2 cellular contexts compared by ENCODE assay signal in genomic region chr1:113305029-113305428, GRCh38.
DNase-seq lines count a peak whose midpoint lies in the region; ATAC-seq, FAIRE-seq and TF ChIP-seq lines count a peak whose summit lies in the region.
"Not testable (repeated sequence)": the region's sequence is repeated elsewhere in the genome, so short reads cannot be mapped to it uniquely, and the experiment has no call there.

No MANE protein-coding gene starts in this region.

- not testable (repeated sequence) for FAIRE-seq in K562 (lab: Jason Lieb, UNC)

- DNase-seq in K562 (ENCODE audit: extremely low read depth in 1 of 4, low spot score in 3 of 4), result not testable (repeated sequence)

- H3K9ac ChIP-seq in K562 (ENCODE audit: insufficient read depth in 1 of 2, low read depth in 2 of 2, low read length in 2 of 2), result not testable (repeated sequence)

- not testable (repeated sequence) for H3K27me3 ChIP-seq in K562 (ENCODE audit: control insufficient read depth in 2 of 2, insufficient read depth in 2 of 2, low read length in 2 of 2)

- not testable (repeated sequence) for ATAC-seq in K562

- H3K9me3 ChIP-seq in HEK293 (ENCODE audit: control insufficient read depth, insufficient read depth, low read depth, low read length); K562 (replicated peaks; ENCODE audit: control insufficient read depth, insufficient read depth, low read depth, low read length): not testable (repeated sequence)

- H3K4me2 ChIP-seq in K562 (ENCODE audit: insufficient read depth, low read length), result not testable (repeated sequence)

- POLR2A ChIA-PET in HEK293 (lab: Yijun Ruan, JAX); K562 (lab: Yijun Ruan, JAX): not testable (repeated sequence)

- H2AFZ ChIP-seq in K562 (ENCODE audit: low read depth, low read length), result not testable (repeated sequence)

- H3K79me2 ChIP-seq in K562 (ENCODE audit: control insufficient read depth, insufficient read depth, low read length), result not testable (repeated sequence)

- not testable (repeated sequence) for TF ChIP-seq POLR2A in K562 (conservative IDR thresholded peaks at IDR 0.05)

- in situ Hi-C loops in K562 (cut with MboI), result not testable (repeated sequence)

- 36% methylated on average over 4 of the region's 4 CpGs for WGBS in K562 (ENCODE audit: insufficient coverage, low coverage, missing lambda C conversion rate)

- TF ChIP-seq RAD21 in K562 (CRISPR knock-in tag; conservative IDR thresholded peaks at IDR 0.05 in 1 of 2, IDR thresholded peaks at IDR 0.05 in 1 of 2), result not testable (repeated sequence)

- not testable (repeated sequence) for H4K20me1 ChIP-seq in K562 (replicated peaks; ENCODE audit: control insufficient read depth, insufficient read depth, low read length)

- H3K9me1 ChIP-seq in K562 (ENCODE audit: control insufficient read depth, insufficient read depth, low read length), result not testable (repeated sequence)

- intact Hi-C loops in K562 (cut with micrococcal nuclease), result loop anchor here (5.0 kb wide), 1 partner anchor 163 kb away; no protein-coding TSS in a partner anchor

- not testable (repeated sequence) for H3K27ac ChIP-seq in HEK293 (ENCODE audit: extremely low read depth, low read depth, low read length); K562 (ENCODE audit: extremely low read depth, low read depth, low read length)

- not testable (repeated sequence) for H3K36me3 ChIP-seq in HEK293 (ENCODE audit: control insufficient read depth in 2 of 2, insufficient read depth in 1 of 2, low read length in 2 of 2); K562 (ENCODE audit: control insufficient read depth, insufficient read depth, low read length)

- BruUV-seq in K562 (replicated peaks; lab: Mats Ljungman, UMichigan), result not testable (repeated sequence)

- TF ChIP-seq EP300 in K562 (IDR thresholded peaks at IDR 0.05; ENCODE audit: low read length), result not testable (repeated sequence)

- not testable (repeated sequence) for TF ChIP-seq CTCF in HEK293 (tag by site-specific recombination; IDR thresholded peaks at IDR 0.05); K562 (IDR thresholded peaks at IDR 0.05 in 2 of 3, conservative IDR thresholded peaks at IDR 0.05 in 1 of 3; ENCODE audit: insufficient read depth in 2 of 3, low read depth in 1 of 3, low read length in 3 of 3)

- CTCF ChIA-PET in HEK293 (lab: Yijun Ruan, JAX); K562 (lab: Yijun Ruan, JAX; ENCODE audit: low intra/inter-chr PET ratio): not testable (repeated sequence)

- not testable (repeated sequence) for H3K4me3 ChIP-seq in HEK293 (ENCODE audit: low read depth, low read length); K562

- H3K4me1 ChIP-seq in HEK293 (ENCODE audit: control insufficient read depth, insufficient read depth, low read length); K562 (replicated peaks in 1 of 2; ENCODE audit: control insufficient read depth in 2 of 2, insufficient read depth in 2 of 2, low read length in 2 of 2): not testable (repeated sequence)

TF ChIP-seq in HEK293, 187 proteins besides CTCF, POLR2A, EP300 and RAD21:
- peak; percentile 93 for TF ChIP-seq ZNF146 (tag by site-specific recombination; IDR thresholded peaks at IDR 0.05)

TF ChIP-seq in K562, 482 proteins besides CTCF, POLR2A, EP300 and RAD21:
- TF ChIP-seq ZNF146 (CRISPR knock-in tag; IDR thresholded peaks at IDR 0.05; ENCODE audit: unreplicated experiment), result peak; percentile 29
